Comparison of ENCODE assay signal across 1 cellular context in genomic region chr13:110913322-110913721, GRCh38.
TF ChIP-seq lines count a peak whose summit lies in the region.

No MANE protein-coding gene starts in this region.

TF ChIP-seq in GM23338, 12 proteins besides CTCF, POLR2A, EP300 and RAD21 (continued from another document):
- no peak for TF ChIP-seq ZNF462 (CRISPR knock-in tag; IDR thresholded peaks at IDR 0.05)
